In the genomic region with DNA sequence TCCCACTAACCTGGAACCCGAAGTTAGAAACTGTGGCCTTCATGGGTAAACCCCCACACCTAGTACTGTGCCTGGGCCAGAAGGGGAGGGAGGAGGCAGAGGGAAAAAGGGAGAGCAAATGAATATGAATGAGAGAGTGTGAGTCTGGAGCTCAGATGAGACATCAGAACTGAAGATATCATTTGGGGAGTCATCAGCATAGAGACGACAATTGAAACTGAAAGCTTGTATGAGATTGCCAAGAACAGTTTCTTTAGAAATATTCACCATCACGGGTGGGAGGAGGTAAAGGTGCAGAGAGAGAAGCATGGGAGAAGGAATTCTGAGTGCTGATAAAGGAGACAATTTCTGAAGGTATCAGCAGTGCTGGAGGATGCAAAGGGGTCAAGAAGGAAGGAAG, we compare ENCODE assay signal across 11 cellular contexts.
"Had no signal": no experiment of that assay in that cellular context is flagged by ENCODE, and none has a peak within 500 bp of the region (broad histone marks: within the 10 kb centered on the region; RNA-seq: fewer than 3 reads in every experiment).

No MANE protein-coding gene starts in this region.

- H3K9ac ChIP-seq: GM23248 had no signal

- ATAC-seq: GM23338, HCT116 had no signal

- FAIRE-seq: H1, H54 had no signal

- H3K27ac ChIP-seq: GM23248 had no signal

- DNase-seq: GM23248, GOT3, H7, H9, HCEC 1CT, HFFc6 had no signal

- H3K4me1 ChIP-seq: HAP-1 had no signal

- H3K4me1 Mint-ChIP-seq: GM23338 had no signal

- H3K27ac Mint-ChIP-seq: GM23338, HFFc6 had no signal

- H2AFZ ChIP-seq: GM23248, GM23338 had no signal

- H3K4me3 Mint-ChIP-seq: GM23338, H9, HFFc6 had no signal

- H3K36me3 ChIP-seq: HAP-1 had no signal

- H3K9me3 ChIP-seq: HAP-1 had no signal

- H3K9me3 Mint-ChIP-seq: GM23338, H9 had no signal

- H3K4me2 ChIP-seq: GM23338 had no signal

- H3K4me3 ChIP-seq: GM23248, GM23338, HAP-1 had no signal
